In genomic region chr19:15250635-15250993, GRCh38 we compare ENCODE assay signal across 13 cellular contexts. TPM values are rescaled to one million over a fixed set of nuclear protein-coding genes. Genes with fewer than 3 reads are reported as not detected.
DNase-seq lines count a peak whose midpoint lies in the region; ATAC-seq and TF ChIP-seq lines count a peak whose summit lies in the region.
"Had no signal": no experiment of that assay in that cellular context is flagged by ENCODE, and none has a peak within 500 bp of the region (broad histone marks: within the 10 kb centered on the region; RNA-seq: fewer than 3 reads in every experiment).

No MANE protein-coding gene starts in this region.

- WGBS in aorta, 2 donors: 0 to 4% methylated on average over 1 of the region's 1 CpG

- no peak overlapping the region for H2AFZ ChIP-seq in fibroblast of lung (ENCODE audit: low read length)
- no peak overlapping the region for H2AFZ ChIP-seq in parathyroid adenoma

- H3K4me3 ChIP-seq in left ventricle myocardium inferior: peak overlapping the region; percentile 46
- peak overlapping the region in 1 of 4 experiments; percentile 13 for H3K4me3 ChIP-seq in fibroblast of lung (replicated peaks in 1 of 4; ENCODE audit: control extremely low read depth in 1 of 4, insufficient read depth in 1 of 4, low read depth in 3 of 4, low read length in 4 of 4)
- H3K4me3 ChIP-seq in parathyroid adenoma (ENCODE audit: low read depth, low read length): no peak overlapping the region
- no peak overlapping the region for H3K4me3 ChIP-seq in aorta (ENCODE audit: low read length in 2 of 2)

- DNase-seq in left ventricle myocardium inferior (no peak), left ventricle myocardium superior (no peak), fibroblast of lung (ENCODE audit: low read depth in 2 of 2) (no peak), aorta (no peak), nucleus accumbens (lab: John Stamatoyannopoulos, UW) (no peak), HCEC 1CT (no peak)
- DNase-seq: glutamatergic neuron; Karpas-422; naive B cell; stimulated activated CD4-positive, alpha-beta T cell treated with anti-CD3 and anti-CD28 coated beads, Interleukin-4, amount 100 ng/mL, for 4 hours had no signal

- H3K27ac ChIP-seq in left ventricle myocardium inferior (replicated peaks) (peak overlapping the region; percentile 96), fibroblast of lung (ENCODE audit: insufficient read depth, low read length) (peak overlapping the region; percentile 99), parathyroid adenoma (peak overlapping the region; percentile 53), aorta (ENCODE audit: low read depth in 1 of 2, low read length in 2 of 2) (peak overlapping the region; percentile 100)

- TF ChIP-seq CTCF in left ventricle myocardium inferior (IDR thresholded peaks at IDR 0.05; ENCODE audit: borderline replicate concordance): no peak
- TF ChIP-seq CTCF in fibroblast of lung (conservative IDR thresholded peaks at IDR 0.05 in 1 of 2, IDR thresholded peaks at IDR 0.05 in 1 of 2; ENCODE audit: low read depth in 1 of 2, low read length in 2 of 2): no peak
- TF ChIP-seq CTCF in parathyroid adenoma (IDR thresholded peaks at IDR 0.05): no peak

- H3K9me3 ChIP-seq in left ventricle myocardium inferior (replicated peaks) (no peaks in the 10 kb centered on the region), fibroblast of lung (ENCODE audit: control insufficient read depth, insufficient read depth, low read depth, low read length) (no peaks in the 10 kb centered on the region), parathyroid adenoma (ENCODE audit: control insufficient read depth, low read length) (no peaks in the 10 kb centered on the region), aorta (ENCODE audit: control insufficient read depth, low read length) (no peaks in the 10 kb centered on the region)

- no peaks in the 10 kb centered on the region for H3K27me3 ChIP-seq in left ventricle myocardium inferior (ENCODE audit: low read depth)
- no peaks in the 10 kb centered on the region for H3K27me3 ChIP-seq in fibroblast of lung (ENCODE audit: control insufficient read depth, insufficient read depth, low read length)
- H3K27me3 ChIP-seq in parathyroid adenoma (ENCODE audit: control insufficient read depth, insufficient read depth, low read length): no peaks in the 10 kb centered on the region
- H3K27me3 ChIP-seq in aorta (ENCODE audit: control insufficient read depth in 1 of 2, insufficient read depth in 2 of 2, low read length in 1 of 2): no peaks in the 10 kb centered on the region

- intact Hi-C loops in left ventricle myocardium inferior (cut with micrococcal nuclease) (no loop called here), left ventricle myocardium superior (cut with micrococcal nuclease) (no loop called here), aorta (cut with DNase I) (loop anchor here in 1 of 2 donors (2.0 to 5.0 kb wide), 2 partner anchors 50 to 138 kb away; partner anchors contain the start of gene NOTCH3)

- ATAC-seq in left ventricle myocardium superior (no peak), aorta (ENCODE audit: low FRiP score) (no peak), HG02885 (IDR thresholded peaks at IDR 0.05; ENCODE audit: poor library complexity, unreplicated experiment) (no peak)
- ATAC-seq: Panc1 had no signal

- H3K4me1 ChIP-seq in left ventricle myocardium inferior: peaks cover 90% of the 10 kb centered on the region
- peaks cover 64% of the 10 kb centered on the region for H3K4me1 ChIP-seq in fibroblast of lung (ENCODE audit: control insufficient read depth, extremely low read depth, insufficient read depth, low read length)
- peaks cover 57% of the 10 kb centered on the region for H3K4me1 ChIP-seq in parathyroid adenoma
- no peaks in the 10 kb centered on the region for H3K4me1 ChIP-seq in aorta (ENCODE audit: control insufficient read depth in 1 of 2, insufficient read depth in 2 of 2, low read length in 2 of 2)

- peaks cover 55% of the 10 kb centered on the region for H3K36me3 ChIP-seq in left ventricle myocardium inferior
- H3K36me3 ChIP-seq in fibroblast of lung (ENCODE audit: control insufficient read depth, insufficient read depth, low read length): peaks cover 30% of the 10 kb centered on the region
- no peaks in the 10 kb centered on the region for H3K36me3 ChIP-seq in parathyroid adenoma (ENCODE audit: control insufficient read depth, insufficient read depth, low read length)
- peaks cover 0 to 9% of the 10 kb centered on the region in 2 donors for H3K36me3 ChIP-seq in aorta (ENCODE audit: control insufficient read depth in 1 of 2, insufficient read depth in 2 of 2, low read length in 1 of 2)

- H3K9ac ChIP-seq in fibroblast of lung (ENCODE audit: insufficient read depth, low read length) (peak overlapping the region; percentile 77), parathyroid adenoma (no peak overlapping the region)

- H4K20me1 ChIP-seq in fibroblast of lung (ENCODE audit: control insufficient read depth, extremely low read depth, insufficient read depth, low read length): no peaks in the 10 kb centered on the region

- H3K79me2 ChIP-seq in fibroblast of lung (ENCODE audit: control insufficient read depth, insufficient read depth, low read length) (peaks cover 25% of the 10 kb centered on the region), parathyroid adenoma (peaks cover 43% of the 10 kb centered on the region)

- H3K4me2 ChIP-seq in fibroblast of lung (ENCODE audit: extremely low read depth, insufficient read depth, low read length) (peak overlapping the region; percentile 60), parathyroid adenoma (ENCODE audit: low read length) (no peak overlapping the region)

RNA-seq across cellular contexts. Expression of gene EPHX3, which starts 18.4 kb away (rescaled TPM):
- not detected for total RNA-seq in left ventricle myocardium inferior
- not detected for total RNA-seq in left ventricle myocardium superior
- total RNA-seq in fibroblast of lung: under 0.01 TPM in 2 replicates
- 0.05 and 0.07 TPM in 2 replicates for polyA plus RNA-seq in fibroblast of lung
- not detected in 2 replicates for polyA plus RNA-seq in fibroblast of lung (2012)
- polyA minus RNA-seq in fibroblast of lung (ENCODE audit: low replicate concordance): not detected in 2 replicates
- total RNA-seq in aorta: 1 to 10 TPM in 1 of 2 donors, under 1 TPM in 1; 0.48 to 1.0 TPM
- polyA plus RNA-seq in aorta: 1 to 10 TPM in 1 of 2 donors, not detected in 1; 1.0 TPM

RNA-seq across cellular contexts. Expression of gene NOTCH3, which starts 49.8 kb away (rescaled TPM):
- total RNA-seq in left ventricle myocardium inferior (21.7 TPM), left ventricle myocardium superior (22.8 TPM), fibroblast of lung (18.2 and 26.4 TPM in 2 replicates), aorta (100 to 1,000 TPM; 376 to 423 TPM)
- polyA plus RNA-seq in fibroblast of lung (3.9 and 42.6 TPM in 2 replicates), aorta (100 to 1,000 TPM in 1 of 2 donors, 10 to 100 TPM in 1; 23.5 to 160 TPM)
- 7.1 and 75.2 TPM in 2 replicates for polyA plus RNA-seq in fibroblast of lung (2012)
- 20.5 and 355 TPM in 2 replicates for polyA minus RNA-seq in fibroblast of lung (ENCODE audit: low replicate concordance)

Comparison
In these comparisons a context has a peak if more than half of its experiments do, and no peak if none do; other contexts are left out.
1. RNA of gene NOTCH3, which starts 49.8 kb away (total RNA-seq): 376 to 423 TPM in aorta; 18.2 to 26.4 TPM in fibroblast of lung, 22.8 TPM in left ventricle myocardium superior (single experiment) and 21.7 TPM in left ventricle myocardium inferior (single experiment); every median in the first group is over 10 times any median in the second.
2. Peak in every context shown above with its lines, with median percentiles within 50 percentile points of each other: H3K27ac ChIP-seq.